ENCODE assay signal across 8 cellular contexts in genomic region chr15:74695597-74696397, GRCh38. TPM values are rescaled to one million over a fixed set of nuclear protein-coding genes. Genes with fewer than 3 reads are reported as not detected.
DNase-seq lines count a peak whose midpoint lies in the region; ATAC-seq and TF ChIP-seq lines count a peak whose summit lies in the region.

EDC3 (minus strand) TSS chr15:74696024; CDS start chr15:74675124, 20,900 bp downstream.

- H3K9me3 ChIP-seq in HEK293 (ENCODE audit: control insufficient read depth, insufficient read depth, low read depth, low read length) (no peaks in the 10 kb centered on the region), heart left ventricle (no peaks in the 10 kb centered on the region), transverse colon (no peaks in the 10 kb centered on the region)

- H3K4me1 ChIP-seq in HEK293 (ENCODE audit: control insufficient read depth, insufficient read depth, low read length) (peaks cover 5% of the 10 kb centered on the region; the same call in 1 of the 2 replicates), heart left ventricle (peaks cover 0 to 29% (median 14%) of the 10 kb centered on the region in 12 donors), transverse colon (peaks cover 0 to 17% (median 13%) of the 10 kb centered on the region in 4 donors)

- no peak for TF ChIP-seq EP300 in transverse colon (IDR thresholded peaks at IDR 0.05; ENCODE audit: low read depth)

- DNase-seq in ELR (ENCODE audit: low read depth) = peak; percentile 84
- peak; percentile 60 for DNase-seq in NCI-H1105 treated with DMSO at 0.1 percent for 48 hours (lab: John Stamatoyannopoulos, UW)
- peak; percentile 69 to 90 (median 84) for DNase-seq in T-cell
- peak; percentile 90 to 94 (median 91) for DNase-seq in heart left ventricle
- peak; percentile 84 for DNase-seq in pons (ENCODE audit: low spot score)
- peak; percentile 90 for DNase-seq in transverse colon

- peak within 1 kb of the TSS; percentile 76 for H3K27ac ChIP-seq in HEK293 (ENCODE audit: extremely low read depth, low read depth, low read length)
- peak within 1 kb of the TSS; percentile 40 for H3K27ac ChIP-seq in adipose tissue (ENCODE audit: low read depth, low read length)
- peak within 1 kb of the TSS in 11 of 12 donors; percentile 62 to 89 (median 76) for H3K27ac ChIP-seq in heart left ventricle
- H3K27ac ChIP-seq in transverse colon = peak within 1 kb of the TSS; percentile 83 to 91 (median 88)

- WGBS in adipose tissue, 3 donors = 0 to 1% (median 1%) methylated on average over 46 of the region's 46 CpGs
- WGBS in heart left ventricle, 4 donors = 0 to 1% (median 1%) methylated on average over 27 to 46 of the region's 46 CpGs
- WGBS in transverse colon (ENCODE audit: low coverage in 1 of 2), 2 donors = 0% methylated on average over 41 of the region's 46 CpGs; no CpG with 5 or more reads in 1 of the 2 donors

- peak within 1 kb of the TSS; percentile 97 to 100 (median 100) for H3K4me3 Mint-ChIP-seq in T-cell

- H3K36me3 ChIP-seq in HEK293 (ENCODE audit: control insufficient read depth in 2 of 2, insufficient read depth in 1 of 2, low read length in 2 of 2) (peaks cover 2 to 3% of the 10 kb centered on the region in 2 experiments; a peak in 2 of 3 replicates), heart left ventricle (no peaks in the 10 kb centered on the region), transverse colon (no peaks in the 10 kb centered on the region)

- H3K27me3 Mint-ChIP-seq in T-cell = no peaks in the 10 kb centered on the region

- intact Hi-C loops in heart left ventricle (cut with DNase I) (loop anchor here in 1 of 10 donors (10.0 kb wide), 1 partner anchor 51 kb away; no protein-coding TSS in a partner anchor), transverse colon (cut with DNase I; ENCODE audit: low total_unique reads) (no loop called here)

- no peak; the same call in 1 of the 2 replicates for TF ChIP-seq CTCF in HEK293 (tag by site-specific recombination; IDR thresholded peaks at IDR 0.05)
- no peak for TF ChIP-seq CTCF in heart left ventricle (IDR thresholded peaks at IDR 0.05)
- TF ChIP-seq CTCF in transverse colon (IDR thresholded peaks at IDR 0.05) = peak in 2 of 5 experiments; percentile 12 to 30

- POLR2A ChIA-PET in HEK293 (lab: Yijun Ruan, JAX) (interaction anchor here (0.5 to 1.2 kb wide), 5 partner anchors 12 to 306 kb away, joined by 3 to 5 read pairs (median 3); no protein-coding TSS in a partner anchor), T-cell (lab: Charles Lee) (no interaction called here)

- peaks cover 3% of the 10 kb centered on the region for H3K36me3 Mint-ChIP-seq in T-cell

- H3K27ac Mint-ChIP-seq in T-cell = peak within 1 kb of the TSS; percentile 95

- in situ Hi-C loops in transverse colon (cut with MboI; ENCODE audit: low pct_ligation_motif_present in 1 of 4, low pct_unique_long_range_greater_than_20kb in 1 of 4, low sequenced_read_pairs in 3 of 4) = no loop called here

- H3K4me3 ChIP-seq in HEK293 (ENCODE audit: low read depth, low read length) = peak within 1 kb of the TSS; percentile 85
- H3K4me3 ChIP-seq in heart left ventricle = peak within 1 kb of the TSS; percentile 61 to 92 (median 81)
- peak within 1 kb of the TSS; percentile 68 to 94 (median 85) for H3K4me3 ChIP-seq in transverse colon

- no peaks in the 10 kb centered on the region for H3K9me3 Mint-ChIP-seq in T-cell

- TF ChIP-seq POLR2A in heart left ventricle (IDR thresholded peaks at IDR 0.05) (peak in 1 of 2 donors; percentile 45), transverse colon (IDR thresholded peaks at IDR 0.05) (peak; percentile 41)

- CTCF ChIA-PET in HEK293 (lab: Yijun Ruan, JAX) (interaction anchor here (0.7 to 2.3 kb wide), 7 partner anchors 30 to 150 kb away, joined by 3 to 11 read pairs (median 3); partner anchors contain the start of gene CYP1A1), T-cell (lab: Charles Lee) (interaction anchor here in 1 of 2 donors (0.6 to 0.7 kb wide), 2 partner anchors 63 to 79 kb away, joined by 3 to 4 read pairs; no protein-coding TSS in a partner anchor)

- peaks cover 48 to 51% (median 50%) of the 10 kb centered on the region in 3 donors for H3K4me1 Mint-ChIP-seq in T-cell

- H3K27me3 ChIP-seq in heart left ventricle (no peaks in the 10 kb centered on the region), transverse colon (no peaks in the 10 kb centered on the region)

- peak; percentile 93 to 95 (median 94) for ATAC-seq in T-cell (replicated peaks in 1 of 4)
- peak; percentile 94 to 99 (median 98) for ATAC-seq in heart left ventricle

TF ChIP-seq in HEK293, 187 proteins besides CTCF, POLR2A, EP300 and RAD21 (continues in another document):
- peak; percentile 80; the same call in 1 of the 2 replicates for TF ChIP-seq ZFP37 (tag by site-specific recombination; IDR thresholded peaks at IDR 0.05)
- no peak for TF ChIP-seq BCL11A (tag by site-specific recombination; IDR thresholded peaks at IDR 0.05; ENCODE audit: low read depth)
- no peak; the same call in 1 of the 2 replicates for TF ChIP-seq ZBTB8A (tag by site-specific recombination; IDR thresholded peaks at IDR 0.05)
- TF ChIP-seq ZNF211 (tag by site-specific recombination; IDR thresholded peaks at IDR 0.05; ENCODE audit: low read depth) = no peak
- TF ChIP-seq HOXA7 (CRISPR knock-in tag; IDR thresholded peaks at IDR 0.05; ENCODE audit: borderline replicate concordance) = no peak
- TF ChIP-seq ZNF692 (tag by site-specific recombination; IDR thresholded peaks at IDR 0.05) = peak; percentile 63
- TF ChIP-seq ZNF501 (tag by site-specific recombination; IDR thresholded peaks at IDR 0.05) = peak; percentile 90
- peak; percentile 81 for TF ChIP-seq ZNF660 (tag by site-specific recombination; IDR thresholded peaks at IDR 0.05)
- TF ChIP-seq SALL2 (tag by site-specific recombination; IDR thresholded peaks at IDR 0.05; ENCODE audit: borderline replicate concordance) = no peak
- peak; percentile 99 for TF ChIP-seq EGR2 (tag by site-specific recombination; IDR thresholded peaks at IDR 0.05; ENCODE audit: low read depth)
- no peak for TF ChIP-seq GLI4 (tag by site-specific recombination; IDR thresholded peaks at IDR 0.05)
- TF ChIP-seq ZNF776 (tag by site-specific recombination; IDR thresholded peaks at IDR 0.05; ENCODE audit: borderline replicate concordance) = no peak
- TF ChIP-seq SP3 (tag by site-specific recombination; IDR thresholded peaks at IDR 0.05) = peak; percentile 86
- no peak for TF ChIP-seq ZNF184 (tag by site-specific recombination; IDR thresholded peaks at IDR 0.05)
- 0 out of 2 replicates have a peak, but pooled peaks have one; percentile 26 for TF ChIP-seq ZNF449 (tag by site-specific recombination; IDR thresholded peaks at IDR 0.05)
- TF ChIP-seq ZNF768 (tag by site-specific recombination; IDR thresholded peaks at IDR 0.05) = no peak; the same call in 1 of the 2 replicates
- TF ChIP-seq ZBTB48 (tag by site-specific recombination; IDR thresholded peaks at IDR 0.05) = peak; percentile 52
- TF ChIP-seq KLF17 (tag by site-specific recombination; IDR thresholded peaks at IDR 0.05) = peak; percentile 93
- no peak for TF ChIP-seq ZNF157 (tag by site-specific recombination; IDR thresholded peaks at IDR 0.05)
- TF ChIP-seq SCRT2 (tag by site-specific recombination; IDR thresholded peaks at IDR 0.05) = 0 out of 2 replicates have a peak, but pooled peaks have one; percentile 30
- 0 out of 2 replicates have a peak, but pooled peaks have one; percentile 47 for TF ChIP-seq ZIC2 (tag by site-specific recombination; IDR thresholded peaks at IDR 0.05)
- no peak for TF ChIP-seq ZNF37A (tag by site-specific recombination; IDR thresholded peaks at IDR 0.05)
- TF ChIP-seq ZNF112 (tag by site-specific recombination; IDR thresholded peaks at IDR 0.05) = no peak
- no peak for TF ChIP-seq ZNF677 (tag by site-specific recombination; IDR thresholded peaks at IDR 0.05)
- peak; percentile 48; the same call in 1 of the 2 replicates for TF ChIP-seq ZNF24 (tag by site-specific recombination; IDR thresholded peaks at IDR 0.05)

RNA-seq across cellular contexts. Expression of gene EDC3, which starts in this region (rescaled TPM):
- total RNA-seq in T-cell = 10 to 100 TPM; 31.8 to 49.4 (median 43.2) TPM
- polyA plus RNA-seq in adipose tissue = 10 to 100 TPM in 2 of 3 donors, 1 to 10 TPM in 1; 8.4 to 16.2 (median 13.4) TPM
- 10 to 100 TPM in 8 of 9 donors, 1 to 10 TPM in 1; 7.3 to 23.0 (median 16.5) TPM for total RNA-seq in heart left ventricle
- polyA plus RNA-seq in heart left ventricle = 10 to 100 TPM in 1 of 2 donors, 1 to 10 TPM in 1; 8.3 to 17.1 TPM
- total RNA-seq in transverse colon = 100 to 1,000 TPM in 1 of 4 donors, 10 to 100 TPM in 3; 23.2 to 112 (median 29.4) TPM

Comparison
In these comparisons a context has a peak if more than half of its experiments do, and no peak if none do; other contexts are left out.
1. Peak in every context shown above with its lines: DNase-seq, ATAC-seq, H3K4me3 ChIP-seq and H3K27ac ChIP-seq.